In genomic region chr9:89771205-89771604, GRCh38 we compare ENCODE assay signal across 23 cellular contexts.
"Had no signal": no experiment of that assay in that cellular context is flagged by ENCODE, and none has a peak within 500 bp of the region (broad histone marks: within the 10 kb centered on the region; RNA-seq: fewer than 3 reads in every experiment).

No MANE protein-coding gene starts in this region.

- H3K4me3 Mint-ChIP-seq: immature natural killer cell; memory B cell; natural killer cell treated with Interleukin-12 subunit alpha and Interleukin-12 subunit beta and Interleukin-15 and Interleukin-18, amount 100 ng/mL, for 72 hours; neural progenitor cell; stimulated activated memory B cell treated with anti-CD40 and anti-IgM and Interleukin-4, amounts not matched to agents 10 μg/mL and 1 μg/mL and 100 μg/mL, for 72 hours had no signal

- H3K9me3 ChIP-seq: left lung, lower lobe of right lung, pancreas, prostate gland, right lobe of liver, stomach, thoracic aorta, transverse colon had no signal

- H3K27ac ChIP-seq: left lung, lower lobe of right lung, neural progenitor cell, pancreas, prostate gland, right lobe of liver, stomach, thoracic aorta, transverse colon had no signal

- H3K9ac ChIP-seq: neural progenitor cell had no signal

- H3K36me3 Mint-ChIP-seq: immature natural killer cell; memory B cell; natural killer cell treated with Interleukin-12 subunit alpha and Interleukin-12 subunit beta and Interleukin-15 and Interleukin-18, amount 100 ng/mL, for 72 hours; neural progenitor cell; stimulated activated memory B cell treated with anti-CD40 and anti-IgM and Interleukin-4, amounts not matched to agents 10 μg/mL and 1 μg/mL and 100 μg/mL, for 72 hours had no signal

- H3K4me2 ChIP-seq: neural progenitor cell had no signal

- H3K27ac Mint-ChIP-seq: immature natural killer cell; memory B cell; neural progenitor cell; stimulated activated memory B cell treated with anti-CD40 and anti-IgM and Interleukin-4, amounts not matched to agents 10 μg/mL and 1 μg/mL and 100 μg/mL, for 72 hours had no signal

- H2AFZ ChIP-seq: neural progenitor cell had no signal

- H3K9me3 Mint-ChIP-seq: immature natural killer cell; memory B cell; natural killer cell treated with Interleukin-12 subunit alpha and Interleukin-12 subunit beta and Interleukin-15 and Interleukin-18, amount 100 ng/mL, for 72 hours; neural progenitor cell; stimulated activated memory B cell treated with anti-CD40 and anti-IgM and Interleukin-4, amounts not matched to agents 10 μg/mL and 1 μg/mL and 100 μg/mL, for 72 hours had no signal

- H3K27me3 Mint-ChIP-seq: stimulated activated memory B cell treated with anti-CD40 and anti-IgM and Interleukin-4, amounts not matched to agents 10 μg/mL and 1 μg/mL and 100 μg/mL, for 72 hours had no signal

- H3K27me3 ChIP-seq: left lung, neural progenitor cell, pancreas, right lobe of liver, stomach, transverse colon had no signal

- FAIRE-seq: endometrium, frontal cortex, keratinocyte, pancreas had no signal

- DNase-seq: effector memory CD4-positive, alpha-beta T cell; immature natural killer cell; left lung; lower lobe of right lung; midbrain; occipital lobe; pancreas; right lobe of liver; stimulated activated CD4-positive, alpha-beta T cell treated with anti-CD3 and anti-CD28 coated beads, Interleukin-15, amount 100 ng/mL, for 24 hours; stimulated activated CD4-positive, alpha-beta T cell treated with anti-CD3 and anti-CD28 coated beads, Interleukin-1b, Interleukin-23, amount 100 ng/mL, for 48 hours; stimulated activated CD4-positive, alpha-beta T cell treated with anti-CD3 and anti-CD28 coated beads, Interleukin-4, amount 100 ng/mL, for 24 hours; stomach; transverse colon had no signal

- H3K4me1 Mint-ChIP-seq: immature natural killer cell, neural progenitor cell had no signal

- ATAC-seq: esophagus mucosa, left lung had no signal

- H3K4me1 ChIP-seq: lower lobe of right lung, neural progenitor cell, pancreas, prostate gland, right lobe of liver, stomach, transverse colon had no signal
